8 cellular contexts compared by ENCODE assay signal in genomic region chrX:276588-277171, GRCh38. TPM values are rescaled to one million over a fixed set of nuclear protein-coding genes. Genes with fewer than 3 reads are reported as not detected.
DNase-seq lines count a peak whose midpoint lies in the region; ATAC-seq and TF ChIP-seq lines count a peak whose summit lies in the region.

No MANE protein-coding gene starts in this region.

- H3K27me3 ChIP-seq in gastroesophageal sphincter, result peaks cover 4% of the 10 kb centered on the region

- H3K4me1 ChIP-seq in gastroesophageal sphincter, result peaks cover 2 to 26% (median 18%) of the 10 kb centered on the region in 3 donors

- TF ChIP-seq EP300 in gastroesophageal sphincter (IDR thresholded peaks at IDR 0.05), result no peak

- H3K9me3 Mint-ChIP-seq in activated CD8-positive, alpha-beta T cell treated with anti-CD3 and anti-CD28 coated beads for 36 hours, result no peaks in the 10 kb centered on the region

- H3K36me3 ChIP-seq in gastroesophageal sphincter, result no peaks in the 10 kb centered on the region

- intact Hi-C loops in activated CD8-positive, alpha-beta T cell treated with anti-CD3 and anti-CD28 coated beads for 36 hours (cut with micrococcal nuclease), result no loop called here
- intact Hi-C loops in posterior vena cava (cut with DNase I), result no loop called here

- H3K27ac ChIP-seq in gastroesophageal sphincter, result peak overlapping the region in 1 of 4 donors; percentile 34

- H3K27me3 Mint-ChIP-seq in activated CD8-positive, alpha-beta T cell treated with anti-CD3 and anti-CD28 coated beads for 36 hours, result no peaks in the 10 kb centered on the region

- H3K4me1 Mint-ChIP-seq in activated CD8-positive, alpha-beta T cell treated with anti-CD3 and anti-CD28 coated beads for 36 hours (ENCODE audit: low read depth), result peaks cover 17% of the 10 kb centered on the region

- H3K4me3 ChIP-seq in gastroesophageal sphincter, result peak overlapping the region; percentile 32 to 61

- no peak for TF ChIP-seq CTCF in activated CD8-positive, alpha-beta T cell treated with anti-CD3 and anti-CD28 coated beads for 36 hours (IDR thresholded peaks at IDR 0.05)
- no peak for TF ChIP-seq CTCF in gastroesophageal sphincter (IDR thresholded peaks at IDR 0.05)

- no CpG with 5 or more reads among the region's 47 CpGs for WGBS in gastroesophageal sphincter (ENCODE audit: low coverage in 1 of 2), 2 donors

- peak overlapping the region; percentile 74 for H3K4me3 Mint-ChIP-seq in activated CD8-positive, alpha-beta T cell treated with anti-CD3 and anti-CD28 coated beads for 36 hours

- H3K36me3 Mint-ChIP-seq in activated CD8-positive, alpha-beta T cell treated with anti-CD3 and anti-CD28 coated beads for 36 hours (ENCODE audit: low read depth), result peaks cover 3% of the 10 kb centered on the region

- peak; percentile 18 for ATAC-seq in GM18868 (IDR thresholded peaks at IDR 0.05; ENCODE audit: unreplicated experiment)
- peak; percentile 38 for ATAC-seq in HG03095 (IDR thresholded peaks at IDR 0.05; ENCODE audit: unreplicated experiment)
- ATAC-seq in activated CD8-positive, alpha-beta T cell treated with anti-CD3 and anti-CD28 coated beads for 36 hours, result peak; percentile 58
- ATAC-seq in gastroesophageal sphincter, result peak; percentile 54

- TF ChIP-seq POLR2A in gastroesophageal sphincter (IDR thresholded peaks at IDR 0.05), result no peak

- H3K27ac Mint-ChIP-seq in activated CD8-positive, alpha-beta T cell treated with anti-CD3 and anti-CD28 coated beads for 36 hours, result no peak overlapping the region

- peak; percentile 39 for DNase-seq in activated CD8-positive, alpha-beta T cell treated with anti-CD3 and anti-CD28 coated beads for 36 hours
- DNase-seq in posterior vena cava (ENCODE audit: low spot score), result peak; percentile 84
- DNase-seq in GOT3 (lab: John Stamatoyannopoulos, UW), result no peak
- no peak for DNase-seq in NCI-H510A (lab: John Stamatoyannopoulos, UW)
- no peak for DNase-seq in NCI-H748 treated with DMSO at 0.1 percent for 48 hours (lab: John Stamatoyannopoulos, UW)

- POLR2A ChIA-PET in activated CD8-positive, alpha-beta T cell treated with anti-CD3 and anti-CD28 coated beads for 36 hours (lab: Charles Lee), result no interaction called here

- no peaks in the 10 kb centered on the region for H3K9me3 ChIP-seq in gastroesophageal sphincter

- CTCF ChIA-PET in activated CD8-positive, alpha-beta T cell treated with anti-CD3 and anti-CD28 coated beads for 36 hours (lab: Charles Lee), result no interaction called here

RNA-seq across cellular contexts. Expression of gene PLCXD1, which starts 4.5 kb away (rescaled TPM):
- total RNA-seq in activated CD8-positive, alpha-beta T cell treated with anti-CD3 and anti-CD28 coated beads for 36 hours, result 10 to 100 TPM; 63.9 to 65.7 TPM
- 1 to 10 TPM; 1.1 to 8.8 (median 6.0) TPM for total RNA-seq in gastroesophageal sphincter
- total RNA-seq in posterior vena cava, result 1 to 10 TPM; 3.1 to 5.6 TPM

RNA-seq across cellular contexts. Expression of gene GTPBP6, which starts 41.9 kb away (rescaled TPM):
- total RNA-seq in activated CD8-positive, alpha-beta T cell treated with anti-CD3 and anti-CD28 coated beads for 36 hours, result 10 to 100 TPM; 68.0 to 68.3 TPM
- total RNA-seq in gastroesophageal sphincter, result 10 to 100 TPM; 35.3 to 53.5 (median 46.3) TPM
- total RNA-seq in posterior vena cava, result 10 to 100 TPM; 31.1 to 34.9 TPM

Comparison
In these comparisons a context has a peak if more than half of its experiments do, and no peak if none do; other contexts are left out.
1. DNase-seq: peak in activated CD8-positive, alpha-beta T cell treated with anti-CD3 and anti-CD28 coated beads for 36 hours (single experiment) and posterior vena cava (single experiment); none in GOT3 (single experiment), NCI-H510A (single experiment) and NCI-H748 treated with DMSO at 0.1 percent for 48 hours (single experiment).
2. RNA of gene PLCXD1, which starts 4.5 kb away (total RNA-seq): 63.9 to 65.7 TPM in activated CD8-positive, alpha-beta T cell treated with anti-CD3 and anti-CD28 coated beads for 36 hours; 1.1 to 8.8 TPM in gastroesophageal sphincter and 3.1 to 5.6 TPM in posterior vena cava; every median in the first group is over 4 times any median in the second.
3. Peak in every context shown above with its lines, with median percentiles within 50 percentile points of each other: ATAC-seq.